In genomic region chr9:81826541-81826906, GRCh38 we compare ENCODE assay signal across 12 cellular contexts.
A peak's percentile ranks its signal among the peaks of the same experiment; 100 is the strongest.
DNase-seq lines count a peak whose midpoint lies in the region; ATAC-seq, FAIRE-seq and TF ChIP-seq lines count a peak whose summit lies in the region.
"Had no signal": no experiment of that assay in that cellular context is flagged by ENCODE, and none has a peak within 500 bp of the region (broad histone marks: within the 10 kb centered on the region; RNA-seq: fewer than 3 reads in every experiment).

No MANE protein-coding gene starts in this region.

- DNase-seq in D721Med (ENCODE audit: insufficient read length, low spot score), result no peak
- peak; percentile 85 for DNase-seq in NCI-H446 treated with DMSO at 0.1 percent for 48 hours (lab: John Stamatoyannopoulos, UW)
- DNase-seq in fibroblast of lung (ENCODE audit: low read depth in 2 of 2), result peak; percentile 64 to 90
- no peak for DNase-seq in DMS 273 (lab: John Stamatoyannopoulos, UW; ENCODE audit: unreplicated experiment)
- DNase-seq in thyroid gland, result no peak
- DNase-seq in H4 (ENCODE audit: low spot score), result no peak
- DNase-seq in naive thymus-derived CD8-positive, alpha-beta T cell, result no peak
- DNase-seq: activated CD8-positive, alpha-beta memory T cell treated with anti-CD3 and anti-CD28 coated beads, Interleukin-2, amount 50 U/mL, for 4 hours; central memory CD4-positive, alpha-beta T cell; stimulated activated naive CD4-positive, alpha-beta T cell had no signal

- POLR2A ChIA-PET in naive thymus-derived CD8-positive, alpha-beta T cell (lab: Charles Lee), result no interaction called here

- no peak overlapping the region for H3K4me3 ChIP-seq in fibroblast of lung (replicated peaks in 1 of 4; ENCODE audit: control extremely low read depth in 1 of 4, insufficient read depth in 1 of 4, low read depth in 3 of 4, low read length in 4 of 4)
- no peak overlapping the region for H3K4me3 ChIP-seq in muscle layer of colon (ENCODE audit: low read depth in 1 of 2, low read length in 2 of 2)
- H3K4me3 ChIP-seq in thyroid gland (replicated peaks in 1 of 3), result no peak overlapping the region

- H3K4me3 Mint-ChIP-seq in naive thymus-derived CD8-positive, alpha-beta T cell, result no peak overlapping the region
- H3K4me3 Mint-ChIP-seq: B cell had no signal

- no peaks in the 10 kb centered on the region for H3K9me3 Mint-ChIP-seq in naive thymus-derived CD8-positive, alpha-beta T cell

- H3K36me3 Mint-ChIP-seq in naive thymus-derived CD8-positive, alpha-beta T cell, result no peaks in the 10 kb centered on the region

- no peak overlapping the region for H3K27ac ChIP-seq in fibroblast of lung (ENCODE audit: insufficient read depth, low read length)
- H3K27ac ChIP-seq in muscle layer of colon (ENCODE audit: low read depth, low read length), result peak overlapping the region; percentile 41
- H3K27ac ChIP-seq in thyroid gland, result no peak overlapping the region

- no peak overlapping the region for H3K9ac ChIP-seq in fibroblast of lung (ENCODE audit: insufficient read depth, low read length)
- H3K9ac ChIP-seq in muscle layer of colon (ENCODE audit: low read length), result no peak overlapping the region

- TF ChIP-seq CTCF in D721Med (IDR thresholded peaks at IDR 0.05; ENCODE audit: insufficient read depth, missing control alignments) (peak; percentile 21), fibroblast of lung (conservative IDR thresholded peaks at IDR 0.05 in 1 of 2, IDR thresholded peaks at IDR 0.05 in 1 of 2; ENCODE audit: low read depth in 1 of 2, low read length in 2 of 2) (no peak), thyroid gland (IDR thresholded peaks at IDR 0.05) (no peak)

- H3K27me3 ChIP-seq in fibroblast of lung (ENCODE audit: control insufficient read depth, insufficient read depth, low read length) (no peaks in the 10 kb centered on the region), muscle layer of colon (ENCODE audit: control insufficient read depth in 1 of 2, insufficient read depth in 2 of 2, low read length in 2 of 2) (no peaks in the 10 kb centered on the region), thyroid gland (no peaks in the 10 kb centered on the region)

- 70 to 82% methylated on average over 14 of the region's 14 CpGs for WGBS in thyroid gland, 2 donors

- H3K9me3 ChIP-seq in fibroblast of lung (ENCODE audit: control insufficient read depth, insufficient read depth, low read depth, low read length) (no peaks in the 10 kb centered on the region), muscle layer of colon (ENCODE audit: low read length) (no peaks in the 10 kb centered on the region), thyroid gland (no peaks in the 10 kb centered on the region)

- H4K20me1 ChIP-seq in fibroblast of lung (ENCODE audit: control insufficient read depth, extremely low read depth, insufficient read depth, low read length), result no peaks in the 10 kb centered on the region

- no peak for FAIRE-seq in D721Med (lab: Jason Lieb, UNC)

- no peak overlapping the region for H3K27ac Mint-ChIP-seq in naive thymus-derived CD8-positive, alpha-beta T cell
- H3K27ac Mint-ChIP-seq: B cell had no signal

- no peak for TF ChIP-seq POLR2A in thyroid gland (IDR thresholded peaks at IDR 0.05)

- peak overlapping the region; percentile 48 for H3K4me2 ChIP-seq in fibroblast of lung (ENCODE audit: extremely low read depth, insufficient read depth, low read length)

- peak overlapping the region; percentile 7 for H2AFZ ChIP-seq in fibroblast of lung (ENCODE audit: low read length)

- no peaks in the 10 kb centered on the region for H3K36me3 ChIP-seq in fibroblast of lung (ENCODE audit: control insufficient read depth, insufficient read depth, low read length)
- no peaks in the 10 kb centered on the region for H3K36me3 ChIP-seq in muscle layer of colon (ENCODE audit: insufficient read depth, low read length)
- no peaks in the 10 kb centered on the region for H3K36me3 ChIP-seq in thyroid gland

- H3K27me3 Mint-ChIP-seq in naive thymus-derived CD8-positive, alpha-beta T cell, result no peaks in the 10 kb centered on the region
- H3K27me3 Mint-ChIP-seq: B cell had no signal

- H3K4me1 ChIP-seq in fibroblast of lung (ENCODE audit: control insufficient read depth, extremely low read depth, insufficient read depth, low read length) (peaks cover 2% of the 10 kb centered on the region), muscle layer of colon (ENCODE audit: insufficient read depth, low read length) (peaks cover 18% of the 10 kb centered on the region), thyroid gland (no peaks in the 10 kb centered on the region)

- no peaks in the 10 kb centered on the region for H3K79me2 ChIP-seq in fibroblast of lung (ENCODE audit: control insufficient read depth, insufficient read depth, low read length)

- intact Hi-C loops in thyroid gland (cut with DNase I), result no loop called here

- H3K4me1 Mint-ChIP-seq in naive thymus-derived CD8-positive, alpha-beta T cell, result peaks cover 0 to 19% (median 0%) of the 10 kb centered on the region in 4 donors

- no peak for ATAC-seq in naive thymus-derived CD8-positive, alpha-beta T cell

Comparison
In these comparisons a context has a peak if more than half of its experiments do, and no peak if none do; other contexts are left out.
1. DNase-seq: peak in NCI-H446 treated with DMSO at 0.1 percent for 48 hours (single experiment) and fibroblast of lung (2 of 2); none in D721Med (single experiment), DMS 273 (single experiment), thyroid gland (0 of 2), H4 (single experiment) and naive thymus-derived CD8-positive, alpha-beta T cell (0 of 10).